In the genomic region with DNA sequence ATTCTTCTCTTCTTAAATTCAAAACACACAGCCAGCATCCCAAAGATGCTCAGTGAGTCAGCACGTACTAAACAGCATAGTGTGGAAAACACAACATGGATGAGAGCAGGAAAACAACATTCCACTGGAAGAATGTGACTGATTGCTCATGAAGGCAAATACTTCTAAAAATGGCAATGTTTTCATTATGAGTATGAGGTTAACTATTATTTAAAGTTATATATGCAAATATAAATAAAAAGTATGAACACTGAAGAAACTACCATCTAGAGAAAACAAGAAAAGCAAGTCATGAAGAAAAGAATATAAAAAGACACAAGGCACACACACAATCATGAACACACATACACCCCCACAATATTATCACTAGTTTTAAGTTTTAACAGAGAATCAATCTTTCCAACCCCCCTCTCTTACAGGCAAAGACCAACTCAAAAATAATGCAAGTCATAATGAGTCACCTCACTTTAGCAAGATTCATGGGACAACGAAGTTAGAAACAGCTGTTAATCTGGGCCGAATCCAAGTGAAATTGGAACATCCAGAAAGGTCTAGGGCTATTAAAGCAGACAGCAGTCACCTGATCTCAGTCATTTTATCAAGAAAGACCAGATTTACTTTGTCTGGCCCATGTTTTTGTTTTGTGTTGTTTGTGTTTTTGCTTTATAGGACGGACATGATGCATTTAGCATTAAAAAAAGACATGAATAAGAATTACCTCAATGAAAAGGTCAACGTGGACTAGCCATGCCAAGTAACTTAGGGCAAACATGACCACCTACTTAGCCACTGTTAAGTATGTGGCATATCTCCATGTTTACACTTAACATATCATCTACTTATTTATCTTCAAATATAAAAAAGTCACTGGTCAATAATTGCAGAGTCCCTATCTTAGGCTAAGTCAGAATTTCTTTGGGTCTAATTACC, we compare ENCODE assay signal across 8 cellular contexts. TPM values are rescaled to one million over a fixed set of nuclear protein-coding genes. Genes with fewer than 3 reads are reported as not detected.
A peak's percentile ranks its signal among the peaks of the same experiment; 100 is the strongest.
DNase-seq lines count a peak whose midpoint lies in the region; ATAC-seq and TF ChIP-seq lines count a peak whose summit lies in the region.

No MANE protein-coding gene starts in this region.

- peaks cover 48% of the 10 kb centered on the region for H3K4me1 ChIP-seq in RWPE2 (ENCODE audit: insufficient read depth, poor library complexity, severe bottlenecking)

- peak overlapping the region; percentile 93 for H3K27ac ChIP-seq in RWPE2 (ENCODE audit: poor library complexity, severe bottlenecking)

- H3K9me3 ChIP-seq in RWPE2 (ENCODE audit: severe bottlenecking), result no peaks in the 10 kb centered on the region

- peaks cover 27% of the 10 kb centered on the region for H3K36me3 ChIP-seq in RWPE2 (ENCODE audit: low read depth)

- H3K4me3 ChIP-seq in RWPE2 (ENCODE audit: severe bottlenecking), result no peak overlapping the region
- no peak overlapping the region for H3K4me3 ChIP-seq in fibroblast of the aortic adventitia (ENCODE audit: low read depth, low read length)

- TF ChIP-seq CTCF in RWPE2 (IDR thresholded peaks at IDR 0.05; ENCODE audit: poor library complexity, severe bottlenecking) (no peak), fibroblast of the aortic adventitia (IDR thresholded peaks at IDR 0.05; ENCODE audit: insufficient read depth, low read length) (no peak)

- DNase-seq in EL (peak; percentile 95), RWPE2 (ENCODE audit: low spot score) (no peak), fibroblast of the aortic adventitia (ENCODE audit: low read depth) (peak; percentile 99), pulmonary artery endothelial cell (ENCODE audit: low read depth, low spot score) (peak; percentile 91), NCI-H2227 treated with DMSO at 0.1 percent for 48 hours (lab: John Stamatoyannopoulos, UW) (no peak)

- peak; percentile 86 for ATAC-seq in RWPE2 (ENCODE audit: low read depth)
- no peak for ATAC-seq in HG03039 (IDR thresholded peaks at IDR 0.05; ENCODE audit: unreplicated experiment)
- ATAC-seq in GM19397 (IDR thresholded peaks at IDR 0.05; ENCODE audit: unreplicated experiment), result no peak
- no peak for ATAC-seq in HG03521 (IDR thresholded peaks at IDR 0.05; ENCODE audit: unreplicated experiment)

- H3K27me3 ChIP-seq in RWPE2 (ENCODE audit: insufficient read depth, poor library complexity, severe bottlenecking), result no peaks in the 10 kb centered on the region

RNA-seq across cellular contexts. Expression of a gene that starts 18.1 kb away (rescaled TPM):
- total RNA-seq in fibroblast of the aortic adventitia (ENCODE audit: low replicate concordance) (117 and 204 TPM in 2 replicates), pulmonary artery endothelial cell (155 and 174 TPM in 2 replicates)

Comparison
In these comparisons a context has a peak if more than half of its experiments do, and no peak if none do; other contexts are left out.
1. DNase-seq: peak in EL (single experiment), fibroblast of the aortic adventitia (single experiment) and pulmonary artery endothelial cell (single experiment); none in RWPE2 (single experiment) and NCI-H2227 treated with DMSO at 0.1 percent for 48 hours (single experiment).